10 cellular contexts compared by ENCODE assay signal in the genomic region with DNA sequence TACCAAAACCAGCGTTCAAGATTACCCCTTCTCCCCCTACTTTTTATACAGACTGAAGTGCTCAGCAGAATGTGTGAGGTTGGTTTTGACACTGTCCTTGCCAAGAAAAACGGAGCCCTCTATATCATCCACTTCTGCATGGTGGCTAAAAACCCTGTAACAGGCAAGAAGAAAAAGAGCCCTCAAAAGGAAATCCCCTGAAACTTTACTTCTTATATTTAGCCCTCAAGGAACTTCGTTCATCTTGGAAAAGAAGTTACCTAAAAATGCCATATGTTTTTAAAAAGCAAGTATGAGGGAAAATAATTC.
DNase-seq lines count a peak whose midpoint lies in the region; ATAC-seq and TF ChIP-seq lines count a peak whose summit lies in the region.
"Had no signal": no experiment of that assay in that cellular context is flagged by ENCODE, and none has a peak within 500 bp of the region (broad histone marks: within the 10 kb centered on the region; RNA-seq: fewer than 3 reads in every experiment).

No MANE protein-coding gene starts in this region.

- WGBS in mesendoderm (ENCODE audit: extremely low coverage, insufficient coverage, low lambda C conversion rate) = no CpG with 5 or more reads among the region's 3 CpGs

- H3K4me1 ChIP-seq in mesendoderm (ENCODE audit: control insufficient read depth, low read depth, low read length) = no peaks in the 10 kb centered on the region

- no peak overlapping the region for H3K23ac ChIP-seq in mesendoderm (ENCODE audit: low read length)

- peak overlapping the region; percentile 62 for H3K4me3 Mint-ChIP-seq in stimulated activated naive CD8-positive, alpha-beta T cell treated with anti-CD3 and anti-CD28 coated beads, Interleukin-15, Interleukin-2, amounts not matched to agents 100 ng/mL and 50 ng/mL, for 24 hours
- H3K4me3 Mint-ChIP-seq in natural killer cell = peak overlapping the region; percentile 5
- H3K4me3 Mint-ChIP-seq: CD14-positive monocyte had no signal

- no peak for TF ChIP-seq CTCF in natural killer cell (IDR thresholded peaks at IDR 0.05)

- no peak overlapping the region for H4K5ac ChIP-seq in mesendoderm (ENCODE audit: low read length)

- no peaks in the 10 kb centered on the region for H3K9me3 Mint-ChIP-seq in stimulated activated naive CD8-positive, alpha-beta T cell treated with anti-CD3 and anti-CD28 coated beads, Interleukin-15, Interleukin-2, amounts not matched to agents 100 ng/mL and 50 ng/mL, for 24 hours
- no peaks in the 10 kb centered on the region for H3K9me3 Mint-ChIP-seq in natural killer cell
- H3K9me3 Mint-ChIP-seq: CD14-positive monocyte had no signal

- H2AK5ac ChIP-seq in mesendoderm (ENCODE audit: low read length) = no peak overlapping the region

- peaks cover 90% of the 10 kb centered on the region for H3K36me3 Mint-ChIP-seq in stimulated activated naive CD8-positive, alpha-beta T cell treated with anti-CD3 and anti-CD28 coated beads, Interleukin-15, Interleukin-2, amounts not matched to agents 100 ng/mL and 50 ng/mL, for 24 hours (ENCODE audit: low read depth)
- peaks cover 8% of the 10 kb centered on the region for H3K36me3 Mint-ChIP-seq in natural killer cell

- no peaks in the 10 kb centered on the region for H3K79me2 ChIP-seq in mesendoderm (ENCODE audit: control insufficient read depth, insufficient read depth, low read length)

- H3K79me1 ChIP-seq in mesendoderm (ENCODE audit: low read length) = no peaks in the 10 kb centered on the region

- H3K4me1 Mint-ChIP-seq in stimulated activated naive CD8-positive, alpha-beta T cell treated with anti-CD3 and anti-CD28 coated beads, Interleukin-15, Interleukin-2, amounts not matched to agents 100 ng/mL and 50 ng/mL, for 24 hours (ENCODE audit: low read depth) = peaks cover 97% of the 10 kb centered on the region
- peaks cover 70 to 78% of the 10 kb centered on the region in 2 donors for H3K4me1 Mint-ChIP-seq in natural killer cell
- H3K4me1 Mint-ChIP-seq: CD14-positive monocyte had no signal

- intact Hi-C loops in natural killer cell (cut with micrococcal nuclease) = no loop called here

- no peak overlapping the region for H2BK120ac ChIP-seq in mesendoderm (ENCODE audit: low read depth, low read length)

- ATAC-seq in stimulated activated naive CD8-positive, alpha-beta T cell treated with anti-CD3 and anti-CD28 coated beads, Interleukin-15, Interleukin-2, amounts not matched to agents 100 U/mL and 50 U/mL, for 24 hours = no peak
- ATAC-seq in natural killer cell (peak; percentile 82 to 93 (median 82)), HG03135 (IDR thresholded peaks at IDR 0.05; ENCODE audit: unreplicated experiment) (no peak), HG03045 (IDR thresholded peaks at IDR 0.05; ENCODE audit: unreplicated experiment) (no peak)

- H2BK15ac ChIP-seq in mesendoderm (replicated peaks; ENCODE audit: low read depth) = no peak overlapping the region

- no peaks in the 10 kb centered on the region for H3K36me3 ChIP-seq in mesendoderm (ENCODE audit: control insufficient read depth, insufficient read depth, low read length)

- H3K4ac ChIP-seq in mesendoderm (ENCODE audit: low read depth, low read length) = no peak overlapping the region

- no peaks in the 10 kb centered on the region for H3K27me3 ChIP-seq in mesendoderm (ENCODE audit: insufficient read depth, low read length, poor library complexity)

- H3K4me2 ChIP-seq in mesendoderm (ENCODE audit: low read length) = no peak overlapping the region

- no peak overlapping the region for H3K56ac ChIP-seq in mesendoderm (ENCODE audit: low read length)

- H3K9ac ChIP-seq in mesendoderm (ENCODE audit: low read length) = no peak overlapping the region

- H3K4me3 ChIP-seq in mesendoderm (ENCODE audit: low read length) = no peak overlapping the region

- H4K8ac ChIP-seq in mesendoderm (ENCODE audit: low read depth, low read length) = no peak overlapping the region

- H3K27ac Mint-ChIP-seq in stimulated activated naive CD8-positive, alpha-beta T cell treated with anti-CD3 and anti-CD28 coated beads, Interleukin-15, Interleukin-2, amounts not matched to agents 100 ng/mL and 50 ng/mL, for 24 hours = peak overlapping the region; percentile 94
- peak overlapping the region; percentile 85 to 88 for H3K27ac Mint-ChIP-seq in natural killer cell
- H3K27ac Mint-ChIP-seq: CD14-positive monocyte had no signal

- H3K27me3 Mint-ChIP-seq in stimulated activated naive CD8-positive, alpha-beta T cell treated with anti-CD3 and anti-CD28 coated beads, Interleukin-15, Interleukin-2, amounts not matched to agents 100 ng/mL and 50 ng/mL, for 24 hours = no peaks in the 10 kb centered on the region
- H3K27me3 Mint-ChIP-seq in natural killer cell (ENCODE audit: low read depth in 2 of 2) = no peaks in the 10 kb centered on the region

- H3K18ac ChIP-seq in mesendoderm (ENCODE audit: low read length) = no peak overlapping the region

- H3K27ac ChIP-seq in cingulate gyrus (ENCODE audit: low read depth, low read length) (peak overlapping the region; percentile 23), mesendoderm (ENCODE audit: low read depth, low read length) (no peak overlapping the region)

- H2BK5ac ChIP-seq in mesendoderm (ENCODE audit: low read length) = no peak overlapping the region

- no peak for DNase-seq in stimulated activated naive CD8-positive, alpha-beta T cell treated with anti-CD3 and anti-CD28 coated beads, Interleukin-15, Interleukin-2, amounts not matched to agents 100 U/mL and 50 U/mL, for 24 hours
- DNase-seq in natural killer cell (no peak), mesendoderm (no peak), NCI-H187 (lab: John Stamatoyannopoulos, UW) (no peak)
- DNase-seq: OCI-M1 had no signal

Comparison
In these comparisons a context has a peak if more than half of its experiments do, and no peak if none do; other contexts are left out.
1. ATAC-seq: peak in natural killer cell (3 of 3); none in stimulated activated naive CD8-positive, alpha-beta T cell treated with anti-CD3 and anti-CD28 coated beads, Interleukin-15, Interleukin-2, amounts not matched to agents 100 U/mL and 50 U/mL, for 24 hours (single experiment), HG03135 (single experiment) and HG03045 (single experiment).